ENCODE assay signal across 11 cellular contexts in the genomic region with DNA sequence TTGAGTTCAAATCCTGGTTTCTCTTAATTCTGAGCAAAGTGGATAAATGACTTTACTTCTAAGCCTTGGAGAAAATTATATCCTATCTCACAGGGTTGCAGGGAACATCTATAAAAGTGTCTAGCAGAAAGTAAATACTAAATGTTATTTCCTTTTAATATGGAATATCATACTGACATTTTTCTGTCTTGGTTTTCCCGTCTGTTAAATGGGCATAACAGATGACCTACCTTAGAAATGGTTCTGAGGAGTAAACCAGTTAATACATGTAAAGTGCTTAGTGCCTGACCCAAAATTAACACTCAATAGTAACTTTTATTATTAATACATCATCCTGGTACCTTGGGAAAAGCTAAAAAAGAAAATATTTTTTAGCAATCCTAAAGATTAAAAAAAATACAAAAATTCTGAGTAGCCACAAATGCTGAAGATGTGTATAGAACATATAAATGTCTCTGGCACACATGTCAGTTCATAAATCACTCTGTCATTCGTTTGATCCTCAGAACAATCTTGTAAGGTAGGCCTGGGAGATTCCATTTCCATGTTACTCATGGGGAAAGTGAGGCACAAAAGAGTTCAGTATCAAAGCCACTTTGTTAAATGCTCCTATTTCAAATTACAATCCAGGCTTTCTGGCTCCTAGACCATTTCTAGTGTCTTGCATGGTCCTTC. TPM values are rescaled to one million over a fixed set of nuclear protein-coding genes. Genes with fewer than 3 reads are reported as not detected.
A peak's percentile ranks its signal among the peaks of the same experiment; 100 is the strongest.
DNase-seq lines count a peak whose midpoint lies in the region; ATAC-seq and TF ChIP-seq lines count a peak whose summit lies in the region.
"Had no signal": no experiment of that assay in that cellular context is flagged by ENCODE, and none has a peak within 500 bp of the region (broad histone marks: within the 10 kb centered on the region; RNA-seq: fewer than 3 reads in every experiment).

No MANE protein-coding gene starts in this region.

- no peaks in the 10 kb centered on the region for H3K27me3 Mint-ChIP-seq in CD4-positive, CD25-positive, alpha-beta regulatory T cell
- no peaks in the 10 kb centered on the region for H3K27me3 Mint-ChIP-seq in naive thymus-derived CD8-positive, alpha-beta T cell

- peak overlapping the region; percentile 17 to 100 (median 100) for H3K4me3 Mint-ChIP-seq in CD4-positive, CD25-positive, alpha-beta regulatory T cell
- peak overlapping the region in 9 of 10 donors; percentile 97 to 100 (median 100) for H3K4me3 Mint-ChIP-seq in naive thymus-derived CD8-positive, alpha-beta T cell

- peaks cover 26% of the 10 kb centered on the region for H3K36me3 ChIP-seq in CD4-positive, CD25-positive, alpha-beta regulatory T cell (ENCODE audit: control insufficient read depth, insufficient read depth, low read length)
- H3K36me3 ChIP-seq in KMS-11 (ENCODE audit: insufficient read depth), result no peaks in the 10 kb centered on the region; the same call in 1 of the 2 replicates

- peaks cover 10 to 48% (median 43%) of the 10 kb centered on the region in 4 donors for H3K4me1 Mint-ChIP-seq in CD4-positive, CD25-positive, alpha-beta regulatory T cell
- H3K4me1 Mint-ChIP-seq in naive thymus-derived CD8-positive, alpha-beta T cell, result peaks cover 21 to 51% (median 48%) of the 10 kb centered on the region in 4 donors

- POLR2A ChIA-PET in naive thymus-derived CD8-positive, alpha-beta T cell (lab: Charles Lee), result interaction anchor here (1.4 to 4.4 kb wide), 3 partner anchors 79 to 252 kb away, joined by 5 to 20 read pairs (median 6); a partner anchor contains a TSS

- H3K4me3 ChIP-seq in CD4-positive, CD25-positive, alpha-beta regulatory T cell (ENCODE audit: low read depth, low read length), result peak overlapping the region; percentile 97
- no peak overlapping the region for H3K4me3 ChIP-seq in KMS-11 (IDR thresholded peaks at IDR 0.05; ENCODE audit: insufficient read depth, low read depth, low read length)
- H3K4me3 ChIP-seq in cardiac fibroblast (replicated peaks in 1 of 2; ENCODE audit: low read depth in 2 of 2, low read length in 2 of 2), result peak overlapping the region; percentile 90 to 97

- peak overlapping the region in 1 of 3 donors; percentile 80 for H3K27ac Mint-ChIP-seq in CD4-positive, CD25-positive, alpha-beta regulatory T cell
- H3K27ac Mint-ChIP-seq in naive thymus-derived CD8-positive, alpha-beta T cell, result peak overlapping the region in 5 of 10 donors; percentile 82 to 99 (median 99)

- peaks cover 24% of the 10 kb centered on the region for H3K36me3 Mint-ChIP-seq in CD4-positive, CD25-positive, alpha-beta regulatory T cell
- H3K36me3 Mint-ChIP-seq in naive thymus-derived CD8-positive, alpha-beta T cell, result peaks cover 12 to 50% (median 15%) of the 10 kb centered on the region in 3 donors

- H3K9me3 Mint-ChIP-seq in CD4-positive, CD25-positive, alpha-beta regulatory T cell, result no peaks in the 10 kb centered on the region
- no peaks in the 10 kb centered on the region for H3K9me3 Mint-ChIP-seq in naive thymus-derived CD8-positive, alpha-beta T cell

- peaks cover 29% of the 10 kb centered on the region for H3K4me1 ChIP-seq in CD4-positive, CD25-positive, alpha-beta regulatory T cell (ENCODE audit: control insufficient read depth, insufficient read depth, low read length, poor library complexity, severe bottlenecking)
- peaks cover 22% of the 10 kb centered on the region for H3K4me1 ChIP-seq in KMS-11 (ENCODE audit: low read depth, poor library complexity, severe bottlenecking)

- peak overlapping the region; percentile 57; the same call in 1 of the 2 replicates for H3K9ac ChIP-seq in KMS-11

- TF ChIP-seq CTCF in KMS-11 (conservative IDR thresholded peaks at IDR 0.05; ENCODE audit: low read depth, low read length) (no peak), cardiac fibroblast (IDR thresholded peaks at IDR 0.05; ENCODE audit: low read depth, low read length) (no peak)

- H2AFZ ChIP-seq in KMS-11 (ENCODE audit: low read depth), result no peak overlapping the region

- H3K27ac ChIP-seq in CD4-positive, CD25-positive, alpha-beta regulatory T cell (ENCODE audit: insufficient read depth, low read length, poor library complexity, severe bottlenecking), result no peak overlapping the region
- H3K27ac ChIP-seq in KMS-11, result peak overlapping the region; percentile 50; the same call in 1 of the 2 replicates

- peaks cover 12% of the 10 kb centered on the region for H4K20me1 ChIP-seq in KMS-11 (ENCODE audit: insufficient read depth)

- no peak for DNase-seq in CD4-positive, CD25-positive, alpha-beta regulatory T cell
- no peak for DNase-seq in cardiac fibroblast (ENCODE audit: low read depth in 2 of 2)
- DNase-seq in naive thymus-derived CD8-positive, alpha-beta T cell, result no peak
- DNase-seq in left lobe of liver (ENCODE audit: low spot score), result no peak
- no peak for DNase-seq in SW480 (ENCODE audit: low spot score)
- no peak for DNase-seq in NCI-H345 treated with DMSO at 0.1 percent for 48 hours (lab: John Stamatoyannopoulos, UW; ENCODE audit: unreplicated experiment)
- DNase-seq in HPDE6-E6E7 (ENCODE audit: extremely low spot score), result no peak
- DNase-seq: kidney glomerular epithelial cell; stimulated activated CD4-positive, alpha-beta T cell treated with anti-CD3 and anti-CD28 coated beads, Interleukin-4, amount 100 ng/mL, for 24 hours had no signal

- H3K79me2 ChIP-seq in KMS-11 (ENCODE audit: insufficient read depth, low read depth), result peaks cover 36% of the 10 kb centered on the region

- ATAC-seq in CD4-positive, CD25-positive, alpha-beta regulatory T cell (ENCODE audit: low read depth in 2 of 2), result no peak
- no peak for ATAC-seq in naive thymus-derived CD8-positive, alpha-beta T cell
- ATAC-seq in left lobe of liver, result no peak

- H3K27me3 ChIP-seq in CD4-positive, CD25-positive, alpha-beta regulatory T cell (ENCODE audit: control insufficient read depth, insufficient read depth, low read length), result no peaks in the 10 kb centered on the region
- H3K27me3 ChIP-seq in KMS-11 (ENCODE audit: insufficient read depth, low read depth), result no peaks in the 10 kb centered on the region

- no peaks in the 10 kb centered on the region for H3K9me3 ChIP-seq in CD4-positive, CD25-positive, alpha-beta regulatory T cell (ENCODE audit: control insufficient read depth in 2 of 2, low read length in 2 of 2)

- H3K4me2 ChIP-seq in KMS-11, result peak overlapping the region; percentile 78

RNA-seq across cellular contexts. Expression of a gene that starts 1.3 kb away (rescaled TPM):
- 16.6 TPM for total RNA-seq in CD4-positive, CD25-positive, alpha-beta regulatory T cell
- polyA plus RNA-seq in CD4-positive, CD25-positive, alpha-beta regulatory T cell, result 10 to 100 TPM; 12.4 to 14.6 (median 13.4) TPM
- total RNA-seq in naive thymus-derived CD8-positive, alpha-beta T cell, result 10 to 100 TPM; 20.2 to 23.1 TPM
- 10 to 100 TPM in 2 of 3 donors, 1 to 10 TPM in 1; 6.1 to 11.1 (median 10.8) TPM for polyA plus RNA-seq in naive thymus-derived CD8-positive, alpha-beta T cell
- 8.2 TPM for total RNA-seq in left lobe of liver

RNA-seq across cellular contexts. Expression of a gene that starts 1.8 kb away (rescaled TPM):
- 66.9 TPM for total RNA-seq in CD4-positive, CD25-positive, alpha-beta regulatory T cell
- polyA plus RNA-seq in CD4-positive, CD25-positive, alpha-beta regulatory T cell, result 100 to 1,000 TPM; 105 to 134 (median 122) TPM
- 100 to 1,000 TPM; 105 to 114 TPM for total RNA-seq in naive thymus-derived CD8-positive, alpha-beta T cell
- 100 to 1,000 TPM; 112 to 171 (median 123) TPM for polyA plus RNA-seq in naive thymus-derived CD8-positive, alpha-beta T cell
- 45.7 TPM for total RNA-seq in left lobe of liver

RNA-seq across cellular contexts. Expression of a gene that starts 32.8 kb away (rescaled TPM):
- 0.39 TPM for total RNA-seq in CD4-positive, CD25-positive, alpha-beta regulatory T cell
- polyA plus RNA-seq in CD4-positive, CD25-positive, alpha-beta regulatory T cell, result under 1 TPM in 2 of 4 donors, not detected in 2; 0.37 to 0.51 TPM
- 1 to 10 TPM; 1.6 to 1.9 TPM for total RNA-seq in naive thymus-derived CD8-positive, alpha-beta T cell
- under 1 TPM in 1 of 3 donors, not detected in 2; 0.09 TPM for polyA plus RNA-seq in naive thymus-derived CD8-positive, alpha-beta T cell
- total RNA-seq in left lobe of liver, result 0.33 TPM
- total RNA-seq: M059J had no signal

RNA-seq across cellular contexts. Expression of a gene that starts 42.5 kb away (rescaled TPM):
- not detected for total RNA-seq in CD4-positive, CD25-positive, alpha-beta regulatory T cell
- not detected for polyA plus RNA-seq in CD4-positive, CD25-positive, alpha-beta regulatory T cell
- total RNA-seq in naive thymus-derived CD8-positive, alpha-beta T cell, result not detected
- not detected for polyA plus RNA-seq in naive thymus-derived CD8-positive, alpha-beta T cell
- total RNA-seq in left lobe of liver, result not detected
